Comparison of ENCODE assay signal across 33 cellular contexts in the genomic region with DNA sequence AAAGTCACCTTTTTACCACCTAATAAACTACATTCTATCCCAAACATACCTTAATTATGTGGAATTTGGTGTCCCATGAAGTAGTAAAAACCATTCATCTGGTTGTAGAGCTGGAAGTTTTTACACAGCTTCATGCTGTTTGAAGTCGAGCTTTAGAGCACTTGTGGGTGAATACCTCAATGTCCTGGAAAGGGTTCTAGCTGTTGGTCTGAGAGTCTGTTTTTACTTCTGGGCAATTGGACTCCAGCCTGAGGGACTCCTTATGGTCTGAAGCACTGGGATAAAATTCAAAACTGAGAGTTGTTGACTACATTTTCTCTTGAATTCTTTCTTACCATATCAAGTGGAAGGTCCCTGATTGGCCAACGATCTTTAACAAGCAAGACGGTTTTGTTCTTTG.
"Had no signal": no experiment of that assay in that cellular context is flagged by ENCODE, and none has a peak within 500 bp of the region (broad histone marks: within the 10 kb centered on the region; RNA-seq: fewer than 3 reads in every experiment).

No MANE protein-coding gene starts in this region.

- DNase-seq: activated CD4-positive, alpha-beta memory T cell treated with anti-CD3 and anti-CD28 coated beads, Interleukin-2, amount 10 ng/mL, durations not matched to agents 7 days and 5 days; activated CD4-positive, alpha-beta T cell treated with anti-CD3 and anti-CD28 coated beads for 1 hour; activated CD4-positive, alpha-beta T cell treated with anti-CD3 and anti-CD28 coated beads for 48 hours; activated CD4-positive, CD25-positive, alpha-beta regulatory T cell; activated CD8-positive, alpha-beta memory T cell treated with anti-CD3 and anti-CD28 coated beads for 24 hours; activated CD8-positive, alpha-beta memory T cell treated with anti-CD3 and anti-CD28 coated beads, Interleukin-2, amount 10 ng/mL, durations not matched to agents 7 days and 5 days; activated CD8-positive, alpha-beta memory T cell treated with anti-CD3 and anti-CD28 coated beads, Interleukin-2, amount 50 U/mL, for 48 hours; activated effector memory CD4-positive, alpha-beta T cell treated with anti-CD3 and anti-CD28 coated beads, Interleukin-2, amount 50 U/mL, for 16 hours; activated naive CD4-positive, alpha-beta T cell; activated T-cell treated with anti-CD3 and anti-CD28 coated beads, Interleukin-2, amount 50 U/mL, for 48 hours; amniotic stem cell; aorta; MV-4-11; NCI-H1092; NCI-H1436 treated with DMSO at 0.1 percent for 48 hours; NCI-H1694 treated with DMSO at 0.1 percent for 48 hours; NCI-H2029; NCI-H345; NCI-H526; NCI-H748 treated with DMSO at 0.1 percent for 48 hours; NK-92 treated with Interleukin-12 subunit alpha and Interleukin-12 subunit beta, amount 100 ng/mL, for 24 hours; PC-9; SIG-M5; T-cell; T-helper 2 cell; T-helper 9 cell had no signal

- H3K9me3 Mint-ChIP-seq: activated CD4-positive, alpha-beta memory T cell treated with anti-CD3 and anti-CD28 coated beads, Interleukin-2, amount 10 ng/mL, durations not matched to agents 7 days and 5 days; activated naive CD4-positive, alpha-beta T cell treated with anti-CD3 and anti-CD28 coated beads, Interleukin-2, amount 50 U/mL, for 72 hours; T-cell had no signal

- H3K27me3 ChIP-seq: cardiac muscle cell had no signal

- H3K4me1 Mint-ChIP-seq: activated CD4-positive, alpha-beta memory T cell treated with anti-CD3 and anti-CD28 coated beads, Interleukin-2, amount 10 ng/mL, durations not matched to agents 7 days and 5 days; activated CD8-positive, alpha-beta memory T cell treated with anti-CD3 and anti-CD28 coated beads, Interleukin-2, amount 10 ng/mL, durations not matched to agents 7 days and 5 days had no signal

- ATAC-seq: activated CD8-positive, alpha-beta memory T cell treated with anti-CD3 and anti-CD28 coated beads, Interleukin-2, amount 10 ng/mL, durations not matched to agents 7 days and 5 days; activated naive CD4-positive, alpha-beta T cell treated with anti-CD3 and anti-CD28 coated beads, Interleukin-2, amount 50 U/mL, for 72 hours; Right ventricle myocardium inferior; SK-N-SH treated with all-trans-retinoic acid at 6 μM for 48 hours; T-cell had no signal

- H3K27ac ChIP-seq: cardiac muscle cell, KMS-11, PC-9, RWPE1, VCaP had no signal

- H3K27ac Mint-ChIP-seq: activated CD4-positive, alpha-beta memory T cell treated with anti-CD3 and anti-CD28 coated beads, Interleukin-2, amount 10 ng/mL, durations not matched to agents 7 days and 5 days; activated CD8-positive, alpha-beta memory T cell treated with anti-CD3 and anti-CD28 coated beads, Interleukin-2, amount 10 ng/mL, durations not matched to agents 7 days and 5 days; T-cell had no signal

- H3K27me3 Mint-ChIP-seq: activated CD4-positive, alpha-beta memory T cell treated with anti-CD3 and anti-CD28 coated beads, Interleukin-2, amount 10 ng/mL, durations not matched to agents 7 days and 5 days; activated CD8-positive, alpha-beta memory T cell treated with anti-CD3 and anti-CD28 coated beads, Interleukin-2, amount 10 ng/mL, durations not matched to agents 7 days and 5 days; T-cell had no signal

- H3K4me3 Mint-ChIP-seq: activated CD4-positive, alpha-beta memory T cell treated with anti-CD3 and anti-CD28 coated beads, Interleukin-2, amount 10 ng/mL, durations not matched to agents 7 days and 5 days; activated CD8-positive, alpha-beta memory T cell treated with anti-CD3 and anti-CD28 coated beads, Interleukin-2, amount 10 ng/mL, durations not matched to agents 7 days and 5 days; T-cell had no signal

- H3K36me3 Mint-ChIP-seq: activated CD8-positive, alpha-beta memory T cell treated with anti-CD3 and anti-CD28 coated beads, Interleukin-2, amount 10 ng/mL, durations not matched to agents 7 days and 5 days; activated naive CD4-positive, alpha-beta T cell treated with anti-CD3 and anti-CD28 coated beads, Interleukin-2, amount 50 U/mL, for 72 hours had no signal

- H3K4me3 ChIP-seq: cardiac muscle cell, PC-9 had no signal
